Comparison of ENCODE assay signal across 9 cellular contexts in genomic region chr12:111443086-111443485, GRCh38. TPM values are rescaled to one million over a fixed set of nuclear protein-coding genes. Genes with fewer than 3 reads are reported as not detected.
A peak's percentile ranks its signal among the peaks of the same experiment; 100 is the strongest.
DNase-seq lines count a peak whose midpoint lies in the region; ATAC-seq, FAIRE-seq and TF ChIP-seq lines count a peak whose summit lies in the region.
"Had no signal": no experiment of that assay in that cellular context is flagged by ENCODE, and none has a peak within 500 bp of the region (broad histone marks: within the 10 kb centered on the region; RNA-seq: fewer than 3 reads in every experiment).

No MANE protein-coding gene starts in this region.

- no peaks in the 10 kb centered on the region for H3K27me3 Mint-ChIP-seq in activated CD8-positive, alpha-beta memory T cell treated with anti-CD3 and anti-CD28 coated beads, Interleukin-2, amount 10 ng/mL, durations not matched to agents 7 days and 5 days
- no peaks in the 10 kb centered on the region for H3K27me3 Mint-ChIP-seq in activated T-helper 17 cell treated with anti-CD3 and anti-CD28 coated beads, Interleukin-2, amount 50 U/mL, for 72 hours
- no peaks in the 10 kb centered on the region for H3K27me3 Mint-ChIP-seq in stimulated activated naive CD8-positive, alpha-beta T cell treated with anti-CD3 and anti-CD28 coated beads, Interleukin-15, amount 100 ng/mL, for 72 hours

- H3K36me3 ChIP-seq in keratinocyte (ENCODE audit: control insufficient read depth in 2 of 2, extremely low read depth in 1 of 2, insufficient read depth in 2 of 2, low read length in 2 of 2), result peaks cover 6 to 36% of the 10 kb centered on the region in 2 experiments

- no peak for FAIRE-seq in keratinocyte (lab: Jason Lieb, UNC)

- TF ChIP-seq CTCF in keratinocyte (optimal IDR thresholded peaks at IDR 0.05 in 1 of 3, IDR thresholded peaks at IDR 0.05 in 1 of 3, conservative IDR thresholded peaks at IDR 0.05 in 1 of 3; ENCODE audit: extremely low read depth in 1 of 3, insufficient read depth in 2 of 3, low read length in 3 of 3), result no peak

- dilution Hi-C loops in keratinocyte (cut with MboI; ENCODE audit: extremely low pct_ligation_motif_present, low sequenced_read_pairs), result no loop called here

- H3K27me3 ChIP-seq in keratinocyte (ENCODE audit: control insufficient read depth, extremely low read depth, insufficient read depth, low read length), result no peaks in the 10 kb centered on the region
- H3K27me3 ChIP-seq: vagina had no signal

- H3K27ac ChIP-seq in keratinocyte (ENCODE audit: control insufficient read depth, insufficient read depth, low read length), result peak overlapping the region; percentile 28
- H3K27ac ChIP-seq: vagina had no signal

- no peak overlapping the region for H3K4me2 ChIP-seq in keratinocyte (ENCODE audit: control insufficient read depth, extremely low read depth, insufficient read depth, low read depth, low read length)

- H3K4me3 ChIP-seq in keratinocyte (ENCODE audit: control insufficient read depth in 2 of 3, extremely low read depth in 1 of 3, insufficient read depth in 2 of 3, low read depth in 1 of 3, low read length in 3 of 3), result no peak overlapping the region
- H3K4me3 ChIP-seq: vagina had no signal

- H3K27ac Mint-ChIP-seq in activated CD8-positive, alpha-beta memory T cell treated with anti-CD3 and anti-CD28 coated beads, Interleukin-2, amount 10 ng/mL, durations not matched to agents 7 days and 5 days, result peak overlapping the region; percentile 59
- H3K27ac Mint-ChIP-seq in activated T-helper 17 cell treated with anti-CD3 and anti-CD28 coated beads, Interleukin-2, amount 50 U/mL, for 72 hours, result peak overlapping the region; percentile 83
- no peak overlapping the region for H3K27ac Mint-ChIP-seq in stimulated activated naive CD8-positive, alpha-beta T cell treated with anti-CD3 and anti-CD28 coated beads, Interleukin-15, amount 100 ng/mL, for 72 hours

- H3K36me3 Mint-ChIP-seq in activated CD8-positive, alpha-beta memory T cell treated with anti-CD3 and anti-CD28 coated beads, Interleukin-2, amount 10 ng/mL, durations not matched to agents 7 days and 5 days, result peaks cover 29% of the 10 kb centered on the region
- H3K36me3 Mint-ChIP-seq in activated T-helper 17 cell treated with anti-CD3 and anti-CD28 coated beads, Interleukin-2, amount 50 U/mL, for 72 hours (ENCODE audit: low read depth), result peaks cover 67% of the 10 kb centered on the region

- peaks cover 79% of the 10 kb centered on the region for H3K4me1 Mint-ChIP-seq in activated CD8-positive, alpha-beta memory T cell treated with anti-CD3 and anti-CD28 coated beads, Interleukin-2, amount 10 ng/mL, durations not matched to agents 7 days and 5 days
- H3K4me1 Mint-ChIP-seq in activated T-helper 17 cell treated with anti-CD3 and anti-CD28 coated beads, Interleukin-2, amount 50 U/mL, for 72 hours, result peaks cover 60% of the 10 kb centered on the region
- peaks cover 97% of the 10 kb centered on the region for H3K4me1 Mint-ChIP-seq in stimulated activated naive CD8-positive, alpha-beta T cell treated with anti-CD3 and anti-CD28 coated beads, Interleukin-15, amount 100 ng/mL, for 72 hours

- H4K20me1 ChIP-seq in keratinocyte (ENCODE audit: control insufficient read depth, extremely low read depth, insufficient read depth, low read length), result peaks cover 9% of the 10 kb centered on the region

- no peaks in the 10 kb centered on the region for H3K9me3 Mint-ChIP-seq in activated CD8-positive, alpha-beta memory T cell treated with anti-CD3 and anti-CD28 coated beads, Interleukin-2, amount 10 ng/mL, durations not matched to agents 7 days and 5 days (ENCODE audit: low read depth)
- H3K9me3 Mint-ChIP-seq in activated T-helper 17 cell treated with anti-CD3 and anti-CD28 coated beads, Interleukin-2, amount 50 U/mL, for 72 hours, result no peaks in the 10 kb centered on the region
- no peaks in the 10 kb centered on the region for H3K9me3 Mint-ChIP-seq in stimulated activated naive CD8-positive, alpha-beta T cell treated with anti-CD3 and anti-CD28 coated beads, Interleukin-15, amount 100 ng/mL, for 72 hours

- ATAC-seq in activated CD8-positive, alpha-beta memory T cell treated with anti-CD3 and anti-CD28 coated beads, Interleukin-2, amount 10 ng/mL, durations not matched to agents 7 days and 5 days, result no peak
- ATAC-seq in activated T-helper 17 cell treated with anti-CD3 and anti-CD28 coated beads, Interleukin-2, amount 50 U/mL, for 72 hours (replicated peaks), result no peak
- no peak for ATAC-seq in stimulated activated naive CD8-positive, alpha-beta T cell treated with anti-CD3 and anti-CD28 coated beads, Interleukin-15, amount 100 ng/mL, for 72 hours
- ATAC-seq in HG03342 (IDR thresholded peaks at IDR 0.05; ENCODE audit: unreplicated experiment) (no peak), GM18868 (IDR thresholded peaks at IDR 0.05; ENCODE audit: unreplicated experiment) (no peak)

- H3K9me1 ChIP-seq in keratinocyte (ENCODE audit: control insufficient read depth, extremely low read depth, insufficient read depth, low read length), result peaks cover 6% of the 10 kb centered on the region

- no peak for DNase-seq in activated CD8-positive, alpha-beta memory T cell treated with anti-CD3 and anti-CD28 coated beads, Interleukin-2, amount 10 ng/mL, durations not matched to agents 7 days and 5 days
- DNase-seq in activated CD8-positive, alpha-beta memory T cell treated with anti-CD3 and anti-CD28 coated beads for 24 hours, result no peak
- DNase-seq in keratinocyte (ENCODE audit: low read depth, low spot score), result no peak
- no peak for DNase-seq in stimulated activated naive CD8-positive, alpha-beta T cell treated with anti-CD3 and anti-CD28 coated beads, Interleukin-15, amount 100 ng/mL, for 72 hours
- DNase-seq in amniotic stem cell (lab: John Stamatoyannopoulos, UW), result no peak

- no peak overlapping the region for H2AFZ ChIP-seq in keratinocyte (ENCODE audit: control insufficient read depth, low read length)

- peaks cover 26% of the 10 kb centered on the region for H3K4me1 ChIP-seq in keratinocyte (ENCODE audit: control insufficient read depth, extremely low read depth, insufficient read depth, low read length)

- no peak overlapping the region for H3K9ac ChIP-seq in keratinocyte (ENCODE audit: control insufficient read depth, extremely low read depth, insufficient read depth, low read length)

- H3K4me3 Mint-ChIP-seq in activated CD8-positive, alpha-beta memory T cell treated with anti-CD3 and anti-CD28 coated beads, Interleukin-2, amount 10 ng/mL, durations not matched to agents 7 days and 5 days, result no peak overlapping the region
- H3K4me3 Mint-ChIP-seq in activated T-helper 17 cell treated with anti-CD3 and anti-CD28 coated beads, Interleukin-2, amount 50 U/mL, for 72 hours, result peak overlapping the region; percentile 69
- H3K4me3 Mint-ChIP-seq in stimulated activated naive CD8-positive, alpha-beta T cell treated with anti-CD3 and anti-CD28 coated beads, Interleukin-15, amount 100 ng/mL, for 72 hours, result peak overlapping the region; percentile 3 to 80

- H3K9me3 ChIP-seq in keratinocyte (ENCODE audit: control insufficient read depth, low read depth, low read length), result no peaks in the 10 kb centered on the region
- H3K9me3 ChIP-seq: vagina had no signal

- CTCF ChIA-PET in activated CD8-positive, alpha-beta memory T cell treated with anti-CD3 and anti-CD28 coated beads, Interleukin-2, amount 10 ng/mL, durations not matched to agents 7 days and 5 days (lab: Charles Lee), result interaction anchor here (1.8 to 31.7 kb wide), 4 partner anchors 9 to 40 kb away, joined by 6 to 950 read pairs (median 41); partner anchors contain the start of gene SH2B3

- peaks cover 42% of the 10 kb centered on the region for H3K79me2 ChIP-seq in keratinocyte (ENCODE audit: control insufficient read depth, insufficient read depth, low read length)

RNA-seq across cellular contexts. Expression of gene SH2B3, which starts 37.4 kb away (rescaled TPM):
- total RNA-seq in activated CD8-positive, alpha-beta memory T cell treated with anti-CD3 and anti-CD28 coated beads, Interleukin-2, amount 10 ng/mL, durations not matched to agents 7 days and 5 days, result 10 to 100 TPM; 24.9 to 51.3 TPM
- total RNA-seq in activated T-helper 17 cell treated with anti-CD3 and anti-CD28 coated beads, Interleukin-2, amount 50 U/mL, for 72 hours, result 10 to 100 TPM in 1 of 2 donors, 1 to 10 TPM in 1; 8.5 to 12.1 TPM
- polyA plus RNA-seq in keratinocyte, result 4.2 to 11.3 TPM (median 7.7 TPM) in 3 replicates
- polyA plus RNA-seq in keratinocyte (2011; ENCODE audit: low read depth), result 0.30 TPM
- 7.7 and 8.1 TPM in 2 replicates for polyA plus RNA-seq in keratinocyte (2011; cell fraction: cytosol; rRNA removed)
- 7.7 and 8.3 TPM in 2 replicates for polyA plus RNA-seq in keratinocyte (2011; cell fraction: nucleus; rRNA removed)
- polyA plus RNA-seq in keratinocyte (2012; ENCODE audit: low replicate concordance), result 0.87 and 7.8 TPM in 2 replicates
- 4.7 to 21.2 TPM (median 7.5 TPM) in 3 replicates for polyA minus RNA-seq in keratinocyte
- polyA minus RNA-seq in keratinocyte (2011; cell fraction: cytosol; rRNA and poly(A)+ RNA removed), result 9.0 TPM
- 4.4 and 6.1 TPM in 2 replicates for polyA minus RNA-seq in keratinocyte (2011; cell fraction: nucleus; rRNA and poly(A)+ RNA removed)

Comparison
In these comparisons a context has a peak if more than half of its experiments do, and no peak if none do; other contexts are left out.
1. H3K27ac Mint-ChIP-seq: peak in activated CD8-positive, alpha-beta memory T cell treated with anti-CD3 and anti-CD28 coated beads, Interleukin-2, amount 10 ng/mL, durations not matched to agents 7 days and 5 days (single experiment) and activated T-helper 17 cell treated with anti-CD3 and anti-CD28 coated beads, Interleukin-2, amount 50 U/mL, for 72 hours (single experiment); none in stimulated activated naive CD8-positive, alpha-beta T cell treated with anti-CD3 and anti-CD28 coated beads, Interleukin-15, amount 100 ng/mL, for 72 hours (0 of 2).